Comparison of ENCODE assay signal across 10 cellular contexts in genomic region chr10:3196971-3197353, GRCh38. TPM values are rescaled to one million over a fixed set of nuclear protein-coding genes. Genes with fewer than 3 reads are reported as not detected.
A peak's percentile ranks its signal among the peaks of the same experiment; 100 is the strongest.
DNase-seq lines count a peak whose midpoint lies in the region; ATAC-seq and TF ChIP-seq lines count a peak whose summit lies in the region.
"Had no signal": no experiment of that assay in that cellular context is flagged by ENCODE, and none has a peak within 500 bp of the region (broad histone marks: within the 10 kb centered on the region; RNA-seq: fewer than 3 reads in every experiment).

No MANE protein-coding gene starts in this region.

- H3K36me3 Mint-ChIP-seq in HFFc6 (ENCODE audit: low read depth), result no peaks in the 10 kb centered on the region

- WGBS in stomach, 5 donors, result 55 to 62% (median 58%) methylated on average over 7 to 12 of the region's 12 CpGs

- no peaks in the 10 kb centered on the region for H3K36me3 ChIP-seq in lower lobe of right lung
- no peaks in the 10 kb centered on the region for H3K36me3 ChIP-seq in stomach
- H3K36me3 ChIP-seq in H7 (replicated peaks; ENCODE audit: control insufficient read depth, insufficient read depth, low read length), result no peaks in the 10 kb centered on the region

- no peaks in the 10 kb centered on the region for H3K9me3 ChIP-seq in lower lobe of right lung
- no peaks in the 10 kb centered on the region for H3K9me3 ChIP-seq in stomach

- peak overlapping the region; percentile 18 for H3K4me3 ChIP-seq in lower lobe of right lung
- peak overlapping the region in 3 of 4 donors; percentile 2 to 35 (median 9) for H3K4me3 ChIP-seq in stomach
- H3K4me3 ChIP-seq in H7 (ENCODE audit: insufficient read depth, low read depth, low read length), result no peak overlapping the region

- H3K27me3 ChIP-seq in lower lobe of right lung (ENCODE audit: low read depth), result no peaks in the 10 kb centered on the region
- peaks cover 0 to 21% (median 0%) of the 10 kb centered on the region in 3 donors for H3K27me3 ChIP-seq in stomach
- H3K27me3 ChIP-seq in H7 (ENCODE audit: control insufficient read depth, insufficient read depth, low read length), result peaks cover 2% of the 10 kb centered on the region; the same call in 1 of the 2 replicates

- ATAC-seq in lower lobe of right lung (peak; percentile 9 to 28), left lobe of liver (no peak), HG02610 (IDR thresholded peaks at IDR 0.05; ENCODE audit: unreplicated experiment) (no peak)

- H3K4me3 Mint-ChIP-seq in HFFc6, result peak overlapping the region; percentile 86; the same call in 1 of the 2 replicates
- H3K4me3 Mint-ChIP-seq: activated naive CD4-positive, alpha-beta T cell treated with anti-CD3 and anti-CD28 coated beads for 36 hours had no signal

- no peak for TF ChIP-seq EP300 in stomach (IDR thresholded peaks at IDR 0.05)

- H3K27ac Mint-ChIP-seq in HFFc6, result no peak overlapping the region
- H3K27ac Mint-ChIP-seq: activated naive CD4-positive, alpha-beta T cell treated with anti-CD3 and anti-CD28 coated beads for 36 hours had no signal

- intact Hi-C loops in lower lobe of right lung (cut with DNase I), result loop anchor here (10.0 kb wide), 1 partner anchor 1568 kb away; no protein-coding TSS in a partner anchor
- intact Hi-C loops in stomach (cut with DNase I; ENCODE audit: low total_unique reads), result no loop called here

- H3K4me1 ChIP-seq in lower lobe of right lung, result peaks cover 21% of the 10 kb centered on the region
- peaks cover 4 to 25% (median 20%) of the 10 kb centered on the region in 4 donors for H3K4me1 ChIP-seq in stomach

- H3K27me3 Mint-ChIP-seq in HFFc6 (ENCODE audit: insufficient read depth), result peaks cover 44% of the 10 kb centered on the region

- no peak for DNase-seq in HFFc6
- DNase-seq in astrocyte of the hippocampus (ENCODE audit: low read depth, low spot score), result peak; percentile 28
- DNase-seq in lower lobe of right lung, result no peak
- DNase-seq in stomach, result no peak
- DNase-seq in stimulated activated CD4-positive, alpha-beta T cell treated with anti-CD3 and anti-CD28 coated beads, Interleukin-4, amount 100 ng/mL, for 1 hour, result no peak
- no peak for DNase-seq in left lobe of liver (ENCODE audit: low spot score)
- no peak for DNase-seq in H7

- H3K4me1 Mint-ChIP-seq in HFFc6 (ENCODE audit: low read depth), result peaks cover 26% of the 10 kb centered on the region

- H3K27ac ChIP-seq in lower lobe of right lung (no peak overlapping the region), stomach (peak overlapping the region in 2 of 5 donors; percentile 16 to 40)

- H3K9me3 Mint-ChIP-seq in HFFc6, result no peaks in the 10 kb centered on the region
- H3K9me3 Mint-ChIP-seq: activated naive CD4-positive, alpha-beta T cell treated with anti-CD3 and anti-CD28 coated beads for 36 hours; central memory CD8-positive, alpha-beta T cell had no signal

- TF ChIP-seq POLR2A in stomach (IDR thresholded peaks at IDR 0.05), result no peak

- TF ChIP-seq CTCF in HFFc6 (IDR thresholded peaks at IDR 0.05) (no peak), lower lobe of right lung (IDR thresholded peaks at IDR 0.05) (no peak), stomach (IDR thresholded peaks at IDR 0.05) (no peak)

RNA-seq across cellular contexts. Expression of gene PITRM1, which starts 24.4 kb away (rescaled TPM):
- total RNA-seq in HFFc6 (2021; fragmentation: NEBNext Ultra II Directional; extraction: Animal tissue kit (Norgen Biotek cat#: 25700)), result 100 to 1,000 TPM; 106 to 124 (median 112) TPM
- total RNA-seq in lower lobe of right lung (60.2 TPM), stomach (10 to 100 TPM; 36.8 to 95.1 (median 66.5) TPM), left lobe of liver (37.9 TPM)
- 10 to 100 TPM; 32.3 to 63.7 (median 35.6) TPM for polyA plus RNA-seq in stomach
- total RNA-seq in H7 (2014; rRNA removed; shearing (Covaris generic)), result 34.6 and 38.2 TPM in 2 replicates

Comparison
In these comparisons a context has a peak if more than half of its experiments do, and no peak if none do; other contexts are left out.
1. ATAC-seq: peak in lower lobe of right lung (2 of 2); none in left lobe of liver (single experiment) and HG02610 (single experiment).